9 cellular contexts compared by ENCODE assay signal in the genomic region with DNA sequence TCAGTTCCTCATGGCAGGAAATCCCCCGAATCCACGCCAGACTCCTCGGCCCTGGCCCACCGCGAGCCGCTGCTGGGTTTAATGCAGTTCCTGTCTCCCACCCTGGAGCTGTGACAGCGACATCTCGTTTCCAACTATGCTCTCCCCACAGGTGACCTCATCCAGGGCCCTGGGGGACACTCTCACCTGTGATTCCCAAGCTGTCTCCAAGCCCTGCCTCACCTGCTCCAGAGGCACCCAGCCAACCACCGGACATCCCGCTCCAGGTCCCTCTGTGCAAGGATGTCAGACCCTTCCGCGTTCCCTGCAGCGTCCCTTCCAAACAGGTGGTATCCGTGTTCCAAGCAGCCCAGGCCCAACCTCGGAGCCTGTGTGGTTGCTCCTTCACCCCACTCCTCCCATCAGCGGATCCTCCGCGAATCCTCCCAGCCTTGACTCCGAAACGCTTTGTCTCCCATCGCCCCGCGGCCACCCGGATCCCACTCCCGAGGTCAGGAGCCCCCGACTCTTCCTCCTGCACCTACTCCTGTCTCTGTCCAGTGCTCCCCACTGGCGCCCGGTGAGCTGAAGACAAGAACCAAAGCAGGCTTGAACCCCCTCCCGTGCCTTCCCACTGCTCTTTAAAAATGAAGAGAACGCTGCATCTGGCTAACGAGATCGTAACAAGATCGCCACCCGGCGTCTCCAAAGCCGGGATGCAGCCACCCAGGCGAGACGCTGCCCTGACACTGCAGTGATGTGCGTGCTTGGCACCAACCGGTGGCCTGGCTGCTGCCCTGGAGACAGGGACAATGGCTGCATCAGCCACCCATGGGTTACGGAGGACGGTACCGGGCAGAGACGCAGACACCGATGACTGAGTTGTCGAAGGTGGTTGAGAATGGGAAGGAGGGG.
A peak's percentile ranks its signal among the peaks of the same experiment; 100 is the strongest.
DNase-seq lines count a peak whose midpoint lies in the region; ATAC-seq, FAIRE-seq and TF ChIP-seq lines count a peak whose summit lies in the region.
"Had no signal": no experiment of that assay in that cellular context is flagged by ENCODE, and none has a peak within 500 bp of the region (broad histone marks: within the 10 kb centered on the region; RNA-seq: fewer than 3 reads in every experiment).

No MANE protein-coding gene starts in this region.

- H3K36me3 ChIP-seq in kidney (ENCODE audit: control insufficient read depth in 1 of 2, insufficient read depth in 2 of 2, low read length in 2 of 2) (no peaks in the 10 kb centered on the region), uterus (no peaks in the 10 kb centered on the region)

- ATAC-seq in Right ventricle myocardium inferior (peak; percentile 39), left ventricle myocardium superior (no peak), GM19324 (IDR thresholded peaks at IDR 0.05; ENCODE audit: low FRiP score, unreplicated experiment) (no peak)
- ATAC-seq in activated T-cell treated with anti-CD3 and anti-CD28 coated beads, Interleukin-2, amount 50 U/mL, for 4 hours = no peak

- H3K9ac ChIP-seq in kidney (ENCODE audit: low read length in 2 of 2) = no peak overlapping the region

- H3K4me3 ChIP-seq in kidney (ENCODE audit: low read length in 2 of 2) (no peak overlapping the region), uterus (no peak overlapping the region)

- no peaks in the 10 kb centered on the region for H3K9me3 ChIP-seq in kidney (ENCODE audit: control insufficient read depth in 1 of 2, low read length in 2 of 2)
- no peaks in the 10 kb centered on the region for H3K9me3 ChIP-seq in uterus

- intact Hi-C loops in Right ventricle myocardium inferior (cut with DNase I) = no loop called here
- intact Hi-C loops in left ventricle myocardium superior (cut with micrococcal nuclease) = no loop called here
- intact Hi-C loops in kidney (cut with DNase I) = no loop called here
- intact Hi-C loops in uterus (cut with DNase I; ENCODE audit: low total_unique reads) = no loop called here

- FAIRE-seq in kidney (lab: Jason Lieb, UNC) = no peak
- FAIRE-seq: D721Med had no signal

- no peaks in the 10 kb centered on the region for H3K36me3 Mint-ChIP-seq in activated T-cell treated with anti-CD3 and anti-CD28 coated beads, Interleukin-2, amount 50 U/mL, for 4 hours (ENCODE audit: insufficient read depth)

- TF ChIP-seq CTCF in kidney (IDR thresholded peaks at IDR 0.05; ENCODE audit: borderline replicate concordance, extremely low read depth, insufficient read depth) = no peak
- TF ChIP-seq CTCF in uterus (IDR thresholded peaks at IDR 0.05) = no peak

- H3K9me3 Mint-ChIP-seq in activated T-cell treated with anti-CD3 and anti-CD28 coated beads, Interleukin-2, amount 50 U/mL, for 4 hours = no peaks in the 10 kb centered on the region

- DNase-seq in Right ventricle myocardium inferior (ENCODE audit: missing footprints) = no peak
- no peak for DNase-seq in left ventricle myocardium superior
- peak; percentile 3 for DNase-seq in activated T-cell treated with anti-CD3 and anti-CD28 coated beads, Interleukin-2, amount 50 U/mL, for 4 hours
- peak; percentile 71 for DNase-seq in kidney
- peak; percentile 10 for DNase-seq in uterus
- DNase-seq in SW 1271 (lab: John Stamatoyannopoulos, UW) = no peak
- DNase-seq in NCI-H187 treated with DMSO at 0.1 percent for 48 hours (lab: John Stamatoyannopoulos, UW) = no peak

- H3K27me3 Mint-ChIP-seq in activated T-cell treated with anti-CD3 and anti-CD28 coated beads, Interleukin-2, amount 50 U/mL, for 4 hours (ENCODE audit: low read depth) = no peaks in the 10 kb centered on the region

- H3K27me3 ChIP-seq in uterus = no peaks in the 10 kb centered on the region

- no peak for TF ChIP-seq POLR2A in uterus (IDR thresholded peaks at IDR 0.05)

- H3K4me1 ChIP-seq in kidney (ENCODE audit: control insufficient read depth in 1 of 2, insufficient read depth in 1 of 2, low read depth in 1 of 2, low read length in 2 of 2) (no peaks in the 10 kb centered on the region), uterus (no peaks in the 10 kb centered on the region)

- H3K4me3 Mint-ChIP-seq in activated T-cell treated with anti-CD3 and anti-CD28 coated beads, Interleukin-2, amount 50 U/mL, for 4 hours = no peak overlapping the region

- H3K4me1 Mint-ChIP-seq in activated T-cell treated with anti-CD3 and anti-CD28 coated beads, Interleukin-2, amount 50 U/mL, for 4 hours (ENCODE audit: low read depth) = peaks cover 21% of the 10 kb centered on the region

- H3K27ac ChIP-seq in kidney (ENCODE audit: low read depth in 2 of 2, low read length in 2 of 2) (no peak overlapping the region), uterus (no peak overlapping the region)

Comparison
In these comparisons a context has a peak if more than half of its experiments do, and no peak if none do; other contexts are left out.
1. DNase-seq: peak in activated T-cell treated with anti-CD3 and anti-CD28 coated beads, Interleukin-2, amount 50 U/mL, for 4 hours (single experiment), kidney (single experiment) and uterus (2 of 2); none in Right ventricle myocardium inferior (single experiment), left ventricle myocardium superior (single experiment), SW 1271 (0 of 2) and NCI-H187 treated with DMSO at 0.1 percent for 48 hours (single experiment).